In the genomic region with DNA sequence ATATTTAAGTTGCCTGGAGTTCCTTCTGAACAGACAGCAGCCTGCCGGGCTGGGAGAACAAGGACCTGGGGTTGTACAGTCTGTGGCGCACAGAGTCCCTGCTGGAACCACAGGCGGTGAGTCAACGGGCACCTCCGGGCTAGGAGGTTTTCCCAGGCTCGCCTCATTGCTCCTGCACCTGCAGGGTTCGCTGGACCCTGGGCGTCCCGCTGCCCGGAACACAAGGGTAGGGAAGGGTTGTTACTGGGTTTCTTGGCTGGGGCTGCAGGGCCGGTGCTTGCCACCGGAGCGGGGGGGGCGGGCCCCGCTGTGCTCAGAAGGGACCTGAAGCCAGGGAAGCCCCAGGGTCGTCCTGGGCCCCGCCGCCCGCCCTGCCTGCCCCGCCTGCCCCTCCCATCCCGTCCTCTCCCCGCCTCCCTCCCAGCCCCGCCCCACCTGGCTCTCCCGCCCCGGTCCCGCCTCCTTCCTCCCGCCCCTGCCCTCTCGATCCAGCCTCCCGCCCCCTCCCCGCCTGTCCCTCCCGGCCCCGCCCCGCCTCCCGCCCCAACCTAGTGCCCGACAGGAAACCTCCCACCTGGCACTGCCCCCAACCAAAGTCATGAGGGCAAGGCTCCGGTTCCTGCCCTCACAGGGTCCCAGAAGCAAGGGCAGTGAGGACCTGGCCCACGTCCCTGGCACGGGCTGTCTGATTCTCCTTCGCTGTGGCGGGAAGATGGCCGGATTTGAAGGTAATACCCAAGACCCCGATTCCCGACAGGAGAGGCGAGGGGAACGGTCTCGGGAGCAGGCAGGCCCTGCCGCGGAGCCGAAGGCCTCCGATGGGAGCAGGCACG, we compare ENCODE assay signal across 8 cellular contexts. TPM values are rescaled to one million over a fixed set of nuclear protein-coding genes. Genes with fewer than 3 reads are reported as not detected.
DNase-seq lines count a peak whose midpoint lies in the region; ATAC-seq lines count a peak whose summit lies in the region.

No MANE protein-coding gene starts in this region.

- peaks cover 7% of the 10 kb centered on the region for H3K27me3 Mint-ChIP-seq in activated CD4-positive, alpha-beta memory T cell treated with anti-CD3 and anti-CD28 coated beads, Interleukin-2, amount 10 ng/mL, durations not matched to agents 7 days and 5 days

- no peaks in the 10 kb centered on the region for H3K27me3 ChIP-seq in effector memory CD4-positive, alpha-beta T cell (replicated peaks; ENCODE audit: control insufficient read depth, insufficient read depth, low read length, poor library complexity, severe bottlenecking)
- no peaks in the 10 kb centered on the region for H3K27me3 ChIP-seq in mesendoderm (ENCODE audit: insufficient read depth, low read length, poor library complexity)

- H3K36me3 Mint-ChIP-seq in activated CD4-positive, alpha-beta memory T cell treated with anti-CD3 and anti-CD28 coated beads, Interleukin-2, amount 10 ng/mL, durations not matched to agents 7 days and 5 days (ENCODE audit: low read depth), result peaks cover 17% of the 10 kb centered on the region

- peak overlapping the region; percentile 78 for H3K4me3 Mint-ChIP-seq in activated CD4-positive, alpha-beta memory T cell treated with anti-CD3 and anti-CD28 coated beads, Interleukin-2, amount 10 ng/mL, durations not matched to agents 7 days and 5 days

- no peak overlapping the region for H4K8ac ChIP-seq in mesendoderm (ENCODE audit: low read depth, low read length)

- ATAC-seq in HG02852 (IDR thresholded peaks at IDR 0.05; ENCODE audit: unreplicated experiment) (peak; percentile 35), HG03159 (IDR thresholded peaks at IDR 0.05; ENCODE audit: unreplicated experiment) (no peak)

- H2BK15ac ChIP-seq in mesendoderm (replicated peaks; ENCODE audit: low read depth), result no peak overlapping the region

- H3K4me1 Mint-ChIP-seq in activated CD4-positive, alpha-beta memory T cell treated with anti-CD3 and anti-CD28 coated beads, Interleukin-2, amount 10 ng/mL, durations not matched to agents 7 days and 5 days, result peaks cover 34% of the 10 kb centered on the region

- H3K4me3 ChIP-seq in effector memory CD4-positive, alpha-beta T cell (ENCODE audit: insufficient read depth, low read depth, low read length, poor library complexity, severe bottlenecking), result peak overlapping the region; percentile 77
- H3K4me3 ChIP-seq in mesendoderm (ENCODE audit: low read length), result peak overlapping the region; percentile 67

- peaks cover 9% of the 10 kb centered on the region for H3K4me1 ChIP-seq in ES-I3 (ENCODE audit: insufficient read depth, low read length)
- peaks cover 11% of the 10 kb centered on the region for H3K4me1 ChIP-seq in effector memory CD4-positive, alpha-beta T cell (ENCODE audit: control insufficient read depth, insufficient read depth, low read length, poor library complexity, severe bottlenecking)
- H3K4me1 ChIP-seq in mesendoderm (ENCODE audit: control insufficient read depth, low read depth, low read length), result peaks cover 3% of the 10 kb centered on the region

- peak overlapping the region; percentile 87 for H3K56ac ChIP-seq in mesendoderm (ENCODE audit: low read length)

- H2BK120ac ChIP-seq in mesendoderm (ENCODE audit: low read depth, low read length), result no peak overlapping the region

- WGBS in mesendoderm (ENCODE audit: extremely low coverage, insufficient coverage, low lambda C conversion rate), result no CpG with 5 or more reads among the region's 51 CpGs

- H2AK5ac ChIP-seq in mesendoderm (ENCODE audit: low read length), result no peak overlapping the region

- peaks cover 2% of the 10 kb centered on the region for H3K79me1 ChIP-seq in mesendoderm (ENCODE audit: low read length)

- peak overlapping the region; percentile 42 for H3K27ac ChIP-seq in effector memory CD4-positive, alpha-beta T cell (ENCODE audit: insufficient read depth, low read length, poor library complexity, severe bottlenecking)
- no peak overlapping the region for H3K27ac ChIP-seq in mesendoderm (ENCODE audit: low read depth, low read length)

- CTCF ChIA-PET in activated CD4-positive, alpha-beta memory T cell treated with anti-CD3 and anti-CD28 coated beads, Interleukin-2, amount 10 ng/mL, durations not matched to agents 7 days and 5 days (lab: Charles Lee), result interaction anchor here (1.2 kb wide), 1 partner anchor 225 kb away, joined by 4 read pairs; no protein-coding TSS in a partner anchor

- no peak overlapping the region for H4K5ac ChIP-seq in mesendoderm (ENCODE audit: low read length)

- peak overlapping the region; percentile 74 for H3K4me2 ChIP-seq in mesendoderm (ENCODE audit: low read length)

- H3K79me2 ChIP-seq in mesendoderm (ENCODE audit: control insufficient read depth, insufficient read depth, low read length), result no peaks in the 10 kb centered on the region

- peak overlapping the region; percentile 15 for H3K18ac ChIP-seq in mesendoderm (ENCODE audit: low read length)

- H3K27ac Mint-ChIP-seq in activated CD4-positive, alpha-beta memory T cell treated with anti-CD3 and anti-CD28 coated beads, Interleukin-2, amount 10 ng/mL, durations not matched to agents 7 days and 5 days, result peak overlapping the region; percentile 59

- H3K9me3 ChIP-seq in ES-I3 (ENCODE audit: control insufficient read depth, insufficient read depth, low read length), result peaks cover 7% of the 10 kb centered on the region
- H3K9me3 ChIP-seq in effector memory CD4-positive, alpha-beta T cell (ENCODE audit: control insufficient read depth, low read length), result no peaks in the 10 kb centered on the region

- POLR2A ChIA-PET in activated CD4-positive, alpha-beta memory T cell treated with anti-CD3 and anti-CD28 coated beads, Interleukin-2, amount 10 ng/mL, durations not matched to agents 7 days and 5 days (lab: Charles Lee), result no interaction called here

- no peaks in the 10 kb centered on the region for H3K36me3 ChIP-seq in ES-I3 (ENCODE audit: insufficient read depth, low read length)
- peaks cover 15% of the 10 kb centered on the region for H3K36me3 ChIP-seq in effector memory CD4-positive, alpha-beta T cell (ENCODE audit: control insufficient read depth, insufficient read depth, low read length)
- H3K36me3 ChIP-seq in mesendoderm (ENCODE audit: control insufficient read depth, insufficient read depth, low read length), result peaks cover 4% of the 10 kb centered on the region

- H3K9me3 Mint-ChIP-seq in activated CD4-positive, alpha-beta memory T cell treated with anti-CD3 and anti-CD28 coated beads, Interleukin-2, amount 10 ng/mL, durations not matched to agents 7 days and 5 days, result peaks cover 13% of the 10 kb centered on the region

- H3K23ac ChIP-seq in mesendoderm (ENCODE audit: low read length), result no peak overlapping the region

- peak; percentile 52 to 77 for DNase-seq in NCI-H526 (lab: John Stamatoyannopoulos, UW)
- DNase-seq in activated CD4-positive, alpha-beta memory T cell treated with anti-CD3 and anti-CD28 coated beads, Interleukin-2, amount 10 ng/mL, durations not matched to agents 7 days and 5 days, result peak; percentile 72
- peak; percentile 54 to 68 (median 65) for DNase-seq in effector memory CD4-positive, alpha-beta T cell
- DNase-seq in mesendoderm, result peak; percentile 83
- peak; percentile 25 to 49 for DNase-seq in stimulated activated CD8-positive, alpha-beta memory T cell treated with anti-CD3 and anti-CD28 coated beads, Interleukin-2, amount 100 ng/mL, for 1 hour (ENCODE audit: low read depth in 2 of 2)

- H3K9ac ChIP-seq in ES-I3 (ENCODE audit: low read depth, low read length) (peak overlapping the region; percentile 69), mesendoderm (ENCODE audit: low read length) (peak overlapping the region; percentile 80)

- no peak overlapping the region for H2BK5ac ChIP-seq in mesendoderm (ENCODE audit: low read length)

- no peak overlapping the region for H3K4ac ChIP-seq in mesendoderm (ENCODE audit: low read depth, low read length)

RNA-seq across cellular contexts. Expression of gene JMJD4, which starts 6.8 kb away (rescaled TPM):
- 10 to 100 TPM; 23.7 to 25.0 TPM for total RNA-seq in activated CD4-positive, alpha-beta memory T cell treated with anti-CD3 and anti-CD28 coated beads, Interleukin-2, amount 10 ng/mL, durations not matched to agents 7 days and 5 days
- polyA plus RNA-seq in mesendoderm (2013, experiment 1 of 2), result 10.8 TPM
- polyA plus RNA-seq in mesendoderm (2013, experiment 2 of 2), result 10.8 TPM

RNA-seq across cellular contexts. Expression of gene SNAP47, which starts 7.0 kb away (rescaled TPM):
- 10 to 100 TPM; 55.3 to 59.4 TPM for total RNA-seq in activated CD4-positive, alpha-beta memory T cell treated with anti-CD3 and anti-CD28 coated beads, Interleukin-2, amount 10 ng/mL, durations not matched to agents 7 days and 5 days
- polyA plus RNA-seq in mesendoderm (2013, experiment 1 of 2), result 20.3 TPM
- 20.4 TPM for polyA plus RNA-seq in mesendoderm (2013, experiment 2 of 2)
